ENCODE assay signal across 8 cellular contexts in the genomic region with DNA sequence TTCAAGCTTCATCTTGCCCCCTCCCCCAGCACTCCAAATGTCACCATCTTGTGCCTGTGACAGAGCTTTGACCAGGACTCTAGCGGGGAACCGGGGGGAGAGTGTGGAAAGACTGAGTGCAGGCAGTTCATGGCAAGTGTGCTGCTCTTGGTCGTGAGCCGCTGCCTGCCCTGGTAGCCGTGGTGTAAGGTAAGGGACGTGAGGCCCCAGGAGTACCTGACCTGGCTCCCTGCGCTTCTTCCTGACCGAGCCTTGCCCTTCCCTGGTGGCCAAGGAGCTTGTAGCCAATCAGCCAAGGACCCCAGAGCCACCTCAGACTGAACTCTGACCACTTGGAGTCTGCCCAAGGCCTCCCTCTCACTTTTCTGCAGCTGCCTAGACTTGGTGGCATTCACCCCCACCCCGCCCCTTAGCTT. TPM values are rescaled to one million over a fixed set of nuclear protein-coding genes. Genes with fewer than 3 reads are reported as not detected.
A peak's percentile ranks its signal among the peaks of the same experiment; 100 is the strongest.
DNase-seq lines count a peak whose midpoint lies in the region; ATAC-seq, FAIRE-seq and TF ChIP-seq lines count a peak whose summit lies in the region.

No MANE protein-coding gene starts in this region.

- ATAC-seq in GM21528 (IDR thresholded peaks at IDR 0.05; ENCODE audit: low FRiP score, unreplicated experiment) = no peak
- no peak for ATAC-seq in HG02981 (IDR thresholded peaks at IDR 0.05; ENCODE audit: unreplicated experiment)
- ATAC-seq in GM18511 (IDR thresholded peaks at IDR 0.05; ENCODE audit: unreplicated experiment) = no peak

- intact Hi-C loops in A673 (cut with micrococcal nuclease; ENCODE audit: unreplicated experiment) = loop anchor here (10.0 kb wide), 1 partner anchor 834 kb away; no protein-coding TSS in a partner anchor

- H3K4me1 ChIP-seq in A673 (ENCODE audit: insufficient read depth, low read length, poor library complexity, severe bottlenecking) (peaks cover 56% of the 10 kb centered on the region), mucosa of stomach (ENCODE audit: control insufficient read depth, insufficient read depth, low read length) (peaks cover 46% of the 10 kb centered on the region)

- H3K27me3 ChIP-seq in A673 (replicated peaks; ENCODE audit: insufficient read depth, low read depth, low read length, poor library complexity) = no peaks in the 10 kb centered on the region
- H3K27me3 ChIP-seq in bronchial epithelial cell (ENCODE audit: control insufficient read depth, insufficient read depth, low read length) = no peaks in the 10 kb centered on the region
- no peaks in the 10 kb centered on the region for H3K27me3 ChIP-seq in mucosa of stomach (ENCODE audit: control insufficient read depth, insufficient read depth, low read length)

- peak overlapping the region; percentile 76 for H3K27ac ChIP-seq in A673 (ENCODE audit: low read depth, low read length, poor library complexity, severe bottlenecking)

- no peak for TF ChIP-seq CTCF in A673 (conservative IDR thresholded peaks at IDR 0.05; ENCODE audit: low read depth, low read length)
- no peak for TF ChIP-seq CTCF in LNCaP clone FGC (IDR thresholded peaks at IDR 0.05; ENCODE audit: control insufficient read depth, extremely low read depth, insufficient read depth)
- TF ChIP-seq CTCF in bronchial epithelial cell (IDR thresholded peaks at IDR 0.05; ENCODE audit: insufficient read depth, low read length, severe bottlenecking) = no peak

- FAIRE-seq in bronchial epithelial cell (lab: Jason Lieb, UNC) = no peak

- no TSS peak for BruUV-seq in A673 (replicated peaks; lab: Mats Ljungman, UMichigan)

- POLR2A ChIA-PET in A673 (lab: Charles Lee; ENCODE audit: low non-redundant PET) = interaction anchor here (0.6 kb wide), 1 partner anchor 15 kb away, joined by 3 read pairs; no protein-coding TSS in a partner anchor

- no peaks in the 10 kb centered on the region for H3K9me3 ChIP-seq in A673 (ENCODE audit: low read depth, low read length, poor library complexity, severe bottlenecking)
- H3K9me3 ChIP-seq in mucosa of stomach (ENCODE audit: control insufficient read depth, low read length) = no peaks in the 10 kb centered on the region

- peak overlapping the region; percentile 75 for H3K9ac ChIP-seq in mucosa of stomach (ENCODE audit: low read length)

- H3K36me3 ChIP-seq in A673 (ENCODE audit: insufficient read depth, low read length, poor library complexity, severe bottlenecking) (peaks cover 4% of the 10 kb centered on the region), bronchial epithelial cell (ENCODE audit: control insufficient read depth, insufficient read depth, low read length) (peaks cover 1% of the 10 kb centered on the region), mucosa of stomach (ENCODE audit: control insufficient read depth, insufficient read depth, low read length) (no peaks in the 10 kb centered on the region)

- H3K4me3 ChIP-seq in A673 (ENCODE audit: low read depth, low read length, poor library complexity, severe bottlenecking) (peak overlapping the region; percentile 71), LNCaP clone FGC (ENCODE audit: low read depth, low read length) (peak overlapping the region; percentile 90), bronchial epithelial cell (ENCODE audit: low read depth, low read length) (peak overlapping the region; percentile 82), mucosa of stomach (ENCODE audit: low read length) (peak overlapping the region; percentile 69)

- CTCF ChIA-PET in A673 (lab: Charles Lee) = interaction anchor here (0.5 to 0.9 kb wide), 2 partner anchors 13 to 1440 kb away, joined by 3 to 4 read pairs; no protein-coding TSS in a partner anchor

- DNase-seq in A673 (ENCODE audit: low spot score) = no peak
- DNase-seq in LNCaP clone FGC (ENCODE audit: low read depth) = no peak
- no peak for DNase-seq in bronchial epithelial cell (ENCODE audit: low read depth)
- DNase-seq in glomerular visceral epithelial cell (ENCODE audit: extremely low spot score) = no peak

RNA-seq across cellular contexts. Expression of a gene that starts 1.3 kb away (rescaled TPM):
- total RNA-seq in A673 (2021) (139 and 145 TPM in 2 replicates), bronchial epithelial cell (30.5 and 35.2 TPM in 2 replicates)

RNA-seq across cellular contexts. Expression of a gene that starts 32.9 kb away (rescaled TPM):
- total RNA-seq in A673 (2021) = 252 and 397 TPM in 2 replicates
- 10.2 and 11.6 TPM in 2 replicates for total RNA-seq in bronchial epithelial cell

RNA-seq across cellular contexts. Expression of a gene that starts 43.0 kb away (rescaled TPM):
- 0.68 TPM in 1 of 2 replicates, not detected in the other for total RNA-seq in A673 (2021)
- not detected in 2 replicates for total RNA-seq in bronchial epithelial cell

Comparison
In these comparisons a context has a peak if more than half of its experiments do, and no peak if none do; other contexts are left out.
1. RNA of a gene that starts 32.9 kb away (total RNA-seq): 252 to 397 TPM in A673; 10.2 to 11.6 TPM in bronchial epithelial cell; every median in the first group is over 10 times any median in the second.
2. Peak in every context shown above with its lines, with median percentiles within 50 percentile points of each other: H3K4me3 ChIP-seq.